In genomic region chr7:39414669-39415035, GRCh38 we compare ENCODE assay signal across 8 cellular contexts.
DNase-seq lines count a peak whose midpoint lies in the region; ATAC-seq and TF ChIP-seq lines count a peak whose summit lies in the region.

No MANE protein-coding gene starts in this region.

- peaks cover 4% of the 10 kb centered on the region for H3K27me3 ChIP-seq in CD8-positive, alpha-beta memory T cell (ENCODE audit: insufficient read depth, low read length, poor library complexity, severe bottlenecking)
- peaks cover 44% of the 10 kb centered on the region for H3K27me3 ChIP-seq in OCI-LY3 (ENCODE audit: low read depth, low read length)
- H3K27me3 ChIP-seq in ovary = no peaks in the 10 kb centered on the region

- intact Hi-C loops in ovary (cut with DNase I) = no loop called here
- intact Hi-C loops in left colon (cut with DNase I, micrococcal nuclease) = no loop called here

- no peak for DNase-seq in CD8-positive, alpha-beta memory T cell
- DNase-seq in epithelial cell of proximal tubule (ENCODE audit: low read depth) = no peak
- DNase-seq in ovary = no peak
- no peak for DNase-seq in left colon
- DNase-seq in inferior parietal cortex (ENCODE audit: extremely low spot score) = no peak

- H3K4me1 Mint-ChIP-seq in CD8-positive, alpha-beta memory T cell = peaks cover 8 to 16% (median 13%) of the 10 kb centered on the region in 3 donors

- no peak for TF ChIP-seq EP300 in ovary (IDR thresholded peaks at IDR 0.05)

- no peak for TF ChIP-seq POLR2A in ovary (IDR thresholded peaks at IDR 0.05)

- ATAC-seq in HG02763 (IDR thresholded peaks at IDR 0.05; ENCODE audit: unreplicated experiment) (no peak), HG03439 (IDR thresholded peaks at IDR 0.05; ENCODE audit: unreplicated experiment) (no peak), left colon (no peak)

- 2 to 4% (median 4%) methylated on average over 8 of the region's 8 CpGs for WGBS in ovary, 3 donors

- H3K9ac ChIP-seq in OCI-LY3 (ENCODE audit: low read length) = peak overlapping the region; percentile 75

- no peaks in the 10 kb centered on the region for H4K20me1 ChIP-seq in OCI-LY3 (ENCODE audit: insufficient read depth, low read length)

- CTCF ChIA-PET in CD8-positive, alpha-beta memory T cell (lab: Charles Lee) = no interaction called here

- no peaks in the 10 kb centered on the region for H3K36me3 ChIP-seq in CD8-positive, alpha-beta memory T cell (ENCODE audit: insufficient read depth, low read length)
- no peaks in the 10 kb centered on the region for H3K36me3 ChIP-seq in OCI-LY3 (replicated peaks; ENCODE audit: low read depth, low read length)
- no peaks in the 10 kb centered on the region for H3K36me3 ChIP-seq in ovary

- peak overlapping the region; percentile 96 for H3K4me2 ChIP-seq in OCI-LY3 (ENCODE audit: low read length)

- H3K27me3 Mint-ChIP-seq in CD8-positive, alpha-beta memory T cell = peaks cover 7 to 44% of the 10 kb centered on the region in 2 donors

- H3K4me3 ChIP-seq in CD8-positive, alpha-beta memory T cell (ENCODE audit: low read length) = peak overlapping the region; percentile 54
- H3K4me3 ChIP-seq in OCI-LY3 (ENCODE audit: low read length) (peak overlapping the region; percentile 90), epithelial cell of proximal tubule (ENCODE audit: low read depth, low read length) (peak overlapping the region; percentile 67), ovary (peak overlapping the region; percentile 45)

- TF ChIP-seq CTCF in OCI-LY3 (IDR thresholded peaks at IDR 0.05; ENCODE audit: low read depth, low read length) (no peak), epithelial cell of proximal tubule (conservative IDR thresholded peaks at IDR 0.05; ENCODE audit: low read depth, low read length) (no peak), ovary (IDR thresholded peaks at IDR 0.05) (no peak)

- no peaks in the 10 kb centered on the region for H3K36me3 Mint-ChIP-seq in CD8-positive, alpha-beta memory T cell

- POLR2A ChIA-PET in CD8-positive, alpha-beta memory T cell (lab: Charles Lee) = no interaction called here

- H3K9me3 ChIP-seq in CD8-positive, alpha-beta memory T cell (ENCODE audit: low read length) = no peaks in the 10 kb centered on the region
- no peaks in the 10 kb centered on the region for H3K9me3 ChIP-seq in OCI-LY3 (ENCODE audit: insufficient read depth, low read length)
- H3K9me3 ChIP-seq in ovary = no peaks in the 10 kb centered on the region

- H3K27ac ChIP-seq in CD8-positive, alpha-beta memory T cell (ENCODE audit: low read depth, low read length) = no peak overlapping the region
- H3K27ac ChIP-seq in OCI-LY3 (ENCODE audit: low read length) (no peak overlapping the region), ovary (no peak overlapping the region)

- no peaks in the 10 kb centered on the region for H3K79me2 ChIP-seq in OCI-LY3 (ENCODE audit: low read length)

- no peak overlapping the region for H3K27ac Mint-ChIP-seq in CD8-positive, alpha-beta memory T cell

- no peaks in the 10 kb centered on the region for H3K9me3 Mint-ChIP-seq in CD8-positive, alpha-beta memory T cell

- no peaks in the 10 kb centered on the region for H3K4me1 ChIP-seq in CD8-positive, alpha-beta memory T cell (ENCODE audit: insufficient read depth, low read length)
- H3K4me1 ChIP-seq in OCI-LY3 (ENCODE audit: low read length) (no peaks in the 10 kb centered on the region), ovary (ENCODE audit: insufficient read depth) (peaks cover 2% of the 10 kb centered on the region)

- H3K4me3 Mint-ChIP-seq in CD8-positive, alpha-beta memory T cell = peak overlapping the region in 6 of 7 donors; percentile 32 to 88 (median 76)

- peak overlapping the region; percentile 98 for H2AFZ ChIP-seq in OCI-LY3 (ENCODE audit: low read depth, low read length)
